Comparison of ENCODE assay signal across 1 cellular context in the genomic region with DNA sequence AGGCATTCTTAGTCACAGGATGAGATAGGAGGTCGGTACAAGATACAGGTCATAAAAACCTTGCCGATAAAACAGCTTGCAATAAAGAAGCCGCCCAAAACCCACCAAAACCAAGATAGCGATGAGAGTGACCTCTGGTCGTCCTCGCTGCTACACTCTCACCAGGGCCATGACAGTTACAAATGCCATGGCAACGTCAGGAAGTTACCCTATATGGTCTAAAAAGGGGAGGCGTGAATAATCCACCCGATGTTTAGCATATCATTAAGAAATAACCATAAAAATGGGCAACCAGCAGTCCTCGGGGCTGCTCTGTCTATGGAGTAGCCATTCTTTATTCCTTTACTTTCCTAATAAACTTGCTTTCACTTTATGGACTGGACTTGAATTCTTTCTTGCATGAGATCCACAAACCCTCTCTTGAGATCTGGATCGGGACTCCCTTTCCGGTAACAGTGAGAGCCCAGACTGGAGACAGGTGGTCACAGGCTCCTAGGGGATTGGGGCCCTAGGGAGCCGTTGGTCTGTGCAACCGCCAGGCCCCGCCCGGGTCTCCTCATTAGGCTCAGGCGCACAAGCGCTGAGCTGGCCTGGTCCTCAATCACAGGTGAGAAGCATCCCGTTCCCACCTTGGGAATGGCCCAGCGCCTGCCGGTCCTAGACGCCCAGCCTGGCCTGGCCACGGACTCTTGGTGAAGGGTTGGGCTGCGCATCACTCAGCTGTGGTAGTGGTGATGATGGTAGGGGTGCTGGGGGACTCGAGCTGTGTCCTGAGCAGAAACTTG.
TF ChIP-seq lines count a peak whose summit lies in the region.

No MANE protein-coding gene starts in this region.

TF ChIP-seq in GM23338, 12 proteins besides CTCF, POLR2A, EP300 and RAD21 (continued from another document):
- TF ChIP-seq, protein P1, sequence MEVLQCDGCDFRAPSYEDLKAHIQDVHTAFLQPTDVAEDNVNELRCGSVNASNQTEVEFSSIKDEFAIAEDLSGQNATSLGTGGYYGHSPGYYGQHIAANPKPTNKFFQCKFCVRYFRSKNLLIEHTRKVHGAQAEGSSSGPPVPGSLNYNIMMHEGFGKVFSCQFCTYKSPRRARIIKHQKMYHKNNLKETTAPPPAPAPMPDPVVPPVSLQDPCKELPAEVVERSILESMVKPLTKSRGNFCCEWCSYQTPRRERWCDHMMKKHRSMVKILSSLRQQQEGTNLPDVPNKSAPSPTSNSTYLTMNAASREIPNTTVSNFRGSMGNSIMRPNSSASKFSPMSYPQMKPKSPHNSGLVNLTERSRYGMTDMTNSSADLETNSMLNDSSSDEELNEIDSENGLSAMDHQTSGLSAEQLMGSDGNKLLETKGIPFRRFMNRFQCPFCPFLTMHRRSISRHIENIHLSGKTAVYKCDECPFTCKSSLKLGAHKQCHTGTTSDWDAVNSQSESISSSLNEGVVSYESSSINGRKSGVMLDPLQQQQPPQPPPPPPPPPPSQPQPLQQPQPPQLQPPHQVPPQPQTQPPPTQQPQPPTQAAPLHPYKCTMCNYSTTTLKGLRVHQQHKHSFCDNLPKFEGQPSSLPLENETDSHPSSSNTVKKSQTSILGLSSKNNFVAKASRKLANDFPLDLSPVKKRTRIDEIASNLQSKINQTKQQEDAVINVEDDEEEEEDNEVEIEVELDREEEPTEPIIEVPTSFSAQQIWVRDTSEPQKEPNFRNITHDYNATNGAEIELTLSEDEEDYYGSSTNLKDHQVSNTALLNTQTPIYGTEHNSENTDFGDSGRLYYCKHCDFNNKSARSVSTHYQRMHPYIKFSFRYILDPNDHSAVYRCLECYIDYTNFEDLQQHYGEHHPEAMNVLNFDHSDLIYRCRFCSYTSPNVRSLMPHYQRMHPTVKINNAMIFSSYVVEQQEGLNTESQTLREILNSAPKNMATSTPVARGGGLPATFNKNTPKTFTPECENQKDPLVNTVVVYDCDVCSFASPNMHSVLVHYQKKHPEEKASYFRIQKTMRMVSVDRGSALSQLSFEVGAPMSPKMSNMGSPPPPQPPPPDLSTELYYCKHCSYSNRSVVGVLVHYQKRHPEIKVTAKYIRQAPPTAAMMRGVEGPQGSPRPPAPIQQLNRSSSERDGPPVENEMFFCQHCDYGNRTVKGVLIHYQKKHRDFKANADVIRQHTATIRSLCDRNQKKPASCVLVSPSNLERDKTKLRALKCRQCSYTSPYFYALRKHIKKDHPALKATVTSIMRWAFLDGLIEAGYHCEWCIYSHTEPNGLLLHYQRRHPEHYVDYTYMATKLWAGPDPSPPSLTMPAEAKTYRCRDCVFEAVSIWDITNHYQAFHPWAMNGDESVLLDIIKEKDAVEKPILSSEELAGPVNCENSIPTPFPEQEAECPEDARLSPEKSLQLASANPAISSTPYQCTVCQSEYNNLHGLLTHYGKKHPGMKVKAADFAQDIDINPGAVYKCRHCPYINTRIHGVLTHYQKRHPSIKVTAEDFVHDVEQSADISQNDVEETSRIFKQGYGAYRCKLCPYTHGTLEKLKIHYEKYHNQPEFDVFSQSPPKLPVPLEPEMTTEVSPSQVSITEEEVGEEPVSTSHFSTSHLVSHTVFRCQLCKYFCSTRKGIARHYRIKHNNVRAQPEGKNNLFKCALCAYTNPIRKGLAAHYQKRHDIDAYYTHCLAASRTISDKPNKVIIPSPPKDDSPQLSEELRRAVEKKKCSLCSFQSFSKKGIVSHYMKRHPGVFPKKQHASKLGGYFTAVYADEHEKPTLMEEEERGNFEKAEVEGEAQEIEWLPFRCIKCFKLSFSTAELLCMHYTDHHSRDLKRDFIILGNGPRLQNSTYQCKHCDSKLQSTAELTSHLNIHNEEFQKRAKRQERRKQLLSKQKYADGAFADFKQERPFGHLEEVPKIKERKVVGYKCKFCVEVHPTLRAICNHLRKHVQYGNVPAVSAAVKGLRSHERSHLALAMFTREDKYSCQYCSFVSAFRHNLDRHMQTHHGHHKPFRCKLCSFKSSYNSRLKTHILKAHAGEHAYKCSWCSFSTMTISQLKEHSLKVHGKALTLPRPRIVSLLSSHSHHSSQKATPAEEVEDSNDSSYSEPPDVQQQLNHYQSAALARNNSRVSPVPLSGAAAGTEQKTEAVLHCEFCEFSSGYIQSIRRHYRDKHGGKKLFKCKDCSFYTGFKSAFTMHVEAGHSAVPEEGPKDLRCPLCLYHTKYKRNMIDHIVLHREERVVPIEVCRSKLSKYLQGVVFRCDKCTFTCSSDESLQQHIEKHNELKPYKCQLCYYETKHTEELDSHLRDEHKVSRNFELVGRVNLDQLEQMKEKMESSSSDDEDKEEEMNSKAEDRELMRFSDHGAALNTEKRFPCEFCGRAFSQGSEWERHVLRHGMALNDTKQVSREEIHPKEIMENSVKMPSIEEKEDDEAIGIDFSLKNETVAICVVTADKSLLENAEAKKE (CRISPR knock-in tag; IDR thresholded peaks at IDR 0.05) = no peak
- no peak for TF ChIP-seq EZH2 (IDR thresholded peaks at IDR 0.05; ENCODE audit: low read depth, unreplicated experiment)
- no peak for TF ChIP-seq JUNB (IDR thresholded peaks at IDR 0.05; ENCODE audit: unreplicated experiment)
- TF ChIP-seq, protein P2, sequence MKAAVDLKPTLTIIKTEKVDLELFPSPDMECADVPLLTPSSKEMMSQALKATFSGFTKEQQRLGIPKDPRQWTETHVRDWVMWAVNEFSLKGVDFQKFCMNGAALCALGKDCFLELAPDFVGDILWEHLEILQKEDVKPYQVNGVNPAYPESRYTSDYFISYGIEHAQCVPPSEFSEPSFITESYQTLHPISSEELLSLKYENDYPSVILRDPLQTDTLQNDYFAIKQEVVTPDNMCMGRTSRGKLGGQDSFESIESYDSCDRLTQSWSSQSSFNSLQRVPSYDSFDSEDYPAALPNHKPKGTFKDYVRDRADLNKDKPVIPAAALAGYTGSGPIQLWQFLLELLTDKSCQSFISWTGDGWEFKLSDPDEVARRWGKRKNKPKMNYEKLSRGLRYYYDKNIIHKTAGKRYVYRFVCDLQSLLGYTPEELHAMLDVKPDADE (IDR thresholded peaks at IDR 0.05) = no peak
- no peak for TF ChIP-seq NANOG (IDR thresholded peaks at IDR 0.05; ENCODE audit: borderline replicate concordance)
- TF ChIP-seq, protein P3, sequence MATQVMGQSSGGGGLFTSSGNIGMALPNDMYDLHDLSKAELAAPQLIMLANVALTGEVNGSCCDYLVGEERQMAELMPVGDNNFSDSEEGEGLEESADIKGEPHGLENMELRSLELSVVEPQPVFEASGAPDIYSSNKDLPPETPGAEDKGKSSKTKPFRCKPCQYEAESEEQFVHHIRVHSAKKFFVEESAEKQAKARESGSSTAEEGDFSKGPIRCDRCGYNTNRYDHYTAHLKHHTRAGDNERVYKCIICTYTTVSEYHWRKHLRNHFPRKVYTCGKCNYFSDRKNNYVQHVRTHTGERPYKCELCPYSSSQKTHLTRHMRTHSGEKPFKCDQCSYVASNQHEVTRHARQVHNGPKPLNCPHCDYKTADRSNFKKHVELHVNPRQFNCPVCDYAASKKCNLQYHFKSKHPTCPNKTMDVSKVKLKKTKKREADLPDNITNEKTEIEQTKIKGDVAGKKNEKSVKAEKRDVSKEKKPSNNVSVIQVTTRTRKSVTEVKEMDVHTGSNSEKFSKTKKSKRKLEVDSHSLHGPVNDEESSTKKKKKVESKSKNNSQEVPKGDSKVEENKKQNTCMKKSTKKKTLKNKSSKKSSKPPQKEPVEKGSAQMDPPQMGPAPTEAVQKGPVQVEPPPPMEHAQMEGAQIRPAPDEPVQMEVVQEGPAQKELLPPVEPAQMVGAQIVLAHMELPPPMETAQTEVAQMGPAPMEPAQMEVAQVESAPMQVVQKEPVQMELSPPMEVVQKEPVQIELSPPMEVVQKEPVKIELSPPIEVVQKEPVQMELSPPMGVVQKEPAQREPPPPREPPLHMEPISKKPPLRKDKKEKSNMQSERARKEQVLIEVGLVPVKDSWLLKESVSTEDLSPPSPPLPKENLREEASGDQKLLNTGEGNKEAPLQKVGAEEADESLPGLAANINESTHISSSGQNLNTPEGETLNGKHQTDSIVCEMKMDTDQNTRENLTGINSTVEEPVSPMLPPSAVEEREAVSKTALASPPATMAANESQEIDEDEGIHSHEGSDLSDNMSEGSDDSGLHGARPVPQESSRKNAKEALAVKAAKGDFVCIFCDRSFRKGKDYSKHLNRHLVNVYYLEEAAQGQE (IDR thresholded peaks at IDR 0.05; ENCODE audit: unreplicated experiment) = no peak
- no peak for TF ChIP-seq EZH2phosphoT487 (IDR thresholded peaks at IDR 0.05; ENCODE audit: unreplicated experiment)
- no peak for TF ChIP-seq STAT1 (IDR thresholded peaks at IDR 0.05; ENCODE audit: unreplicated experiment)
- no peak for TF ChIP-seq CREB1 (CRISPR knock-in tag; IDR thresholded peaks at IDR 0.05; ENCODE audit: low read depth)
